Comparison of ENCODE assay signal across 14 cellular contexts in genomic region chr11:28009383-28009782, GRCh38.
A peak's percentile ranks its signal among the peaks of the same experiment; 100 is the strongest.
DNase-seq lines count a peak whose midpoint lies in the region; ATAC-seq and TF ChIP-seq lines count a peak whose summit lies in the region.
"Had no signal": no experiment of that assay in that cellular context is flagged by ENCODE, and none has a peak within 500 bp of the region (broad histone marks: within the 10 kb centered on the region; RNA-seq: fewer than 3 reads in every experiment).

No MANE protein-coding gene starts in this region.

- no peaks in the 10 kb centered on the region for H3K36me3 ChIP-seq in psoas muscle (ENCODE audit: insufficient read depth in 1 of 2, low read depth in 1 of 2)
- H3K36me3 ChIP-seq: heart right ventricle had no signal

- no peaks in the 10 kb centered on the region for H3K9me3 ChIP-seq in psoas muscle

- no peaks in the 10 kb centered on the region for H3K4me1 ChIP-seq in psoas muscle
- H3K4me1 ChIP-seq: heart right ventricle had no signal

- intact Hi-C loops in psoas muscle (cut with DNase I), result no loop called here

- no peak overlapping the region for H3K27ac ChIP-seq in psoas muscle
- H3K27ac ChIP-seq: heart right ventricle had no signal

- no peaks in the 10 kb centered on the region for H3K27me3 ChIP-seq in psoas muscle (ENCODE audit: insufficient read depth in 3 of 3, low read length in 2 of 3)
- H3K27me3 ChIP-seq: heart right ventricle had no signal

- DNase-seq in EH (ENCODE audit: low read depth), result peak; percentile 71
- DNase-seq in MV-4-11 (lab: John Stamatoyannopoulos, UW), result peak; percentile 19
- DNase-seq in cardiac fibroblast (ENCODE audit: low read depth in 2 of 2), result peak; percentile 69 to 79
- DNase-seq in non-pigmented ciliary epithelial cell (ENCODE audit: low read depth), result peak; percentile 22
- DNase-seq in psoas muscle, result no peak
- DNase-seq in cortex of kidney (lab: John Stamatoyannopoulos, UW), result no peak
- DNase-seq: activated CD8-positive, alpha-beta memory T cell treated with anti-CD3 and anti-CD28 coated beads, Interleukin-2, amount 50 U/mL, for 4 hours; heart right ventricle; left ventricle myocardium superior; NCI-H1436; NCI-H524 treated with DMSO at 0.1 percent for 48 hours; nephron progenitor cell had no signal

- ATAC-seq in psoas muscle (no peak), GM19324 (IDR thresholded peaks at IDR 0.05; ENCODE audit: low FRiP score, unreplicated experiment) (no peak), HG03196 (IDR thresholded peaks at IDR 0.05; ENCODE audit: unreplicated experiment) (no peak)
- ATAC-seq: heart right ventricle, left ventricle myocardium superior had no signal

- no peak overlapping the region for H3K4me3 ChIP-seq in cardiac fibroblast (replicated peaks in 1 of 2; ENCODE audit: low read depth in 2 of 2, low read length in 2 of 2)
- no peak overlapping the region for H3K4me3 ChIP-seq in psoas muscle
- H3K4me3 ChIP-seq: heart right ventricle had no signal

- no peak for TF ChIP-seq CTCF in cardiac fibroblast (IDR thresholded peaks at IDR 0.05; ENCODE audit: low read depth, low read length)
- TF ChIP-seq CTCF in psoas muscle (IDR thresholded peaks at IDR 0.05), result no peak

Comparison
In these comparisons a context has a peak if more than half of its experiments do, and no peak if none do; other contexts are left out.
1. DNase-seq: peak in EH (single experiment), MV-4-11 (single experiment), cardiac fibroblast (2 of 2) and non-pigmented ciliary epithelial cell (single experiment); none in psoas muscle (0 of 2) and cortex of kidney (single experiment).